In the genomic region with DNA sequence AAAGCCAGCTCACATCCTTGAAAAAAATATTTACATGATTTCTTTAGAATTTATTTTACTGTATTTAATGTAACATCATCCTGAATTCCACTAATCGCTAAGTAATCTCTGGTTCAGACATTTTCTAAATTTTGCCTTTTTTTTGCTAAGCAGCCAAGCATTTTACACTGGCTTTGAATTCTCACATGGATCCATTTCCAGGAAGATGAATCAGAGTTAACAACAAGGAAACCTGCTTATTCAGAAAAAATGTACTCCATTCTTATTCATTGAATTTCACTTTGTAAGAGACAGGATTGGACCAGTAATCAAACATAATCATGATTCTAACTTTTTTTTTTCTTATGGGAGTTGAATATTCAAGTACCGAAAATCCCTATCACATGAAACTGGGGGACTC, we compare ENCODE assay signal across 23 cellular contexts.
"Had no signal": no experiment of that assay in that cellular context is flagged by ENCODE, and none has a peak within 500 bp of the region (broad histone marks: within the 10 kb centered on the region; RNA-seq: fewer than 3 reads in every experiment).

No MANE protein-coding gene starts in this region.

- H3K36me3 ChIP-seq: lower lobe of right lung, neural progenitor cell, right atrium auricular region, sigmoid colon, stomach, tibial artery, upper lobe of left lung had no signal

- H2AFZ ChIP-seq: neural progenitor cell, parathyroid adenoma had no signal

- ATAC-seq: effector memory CD8-positive, alpha-beta T cell; esophagus mucosa; left ventricle myocardium superior; lower lobe of right lung; stimulated activated effector memory CD8-positive, alpha-beta T cell treated with anti-CD3 and anti-CD28 coated beads, Interleukin-12 subunit alpha, Interleukin-12 subunit beta, amount 100 ng/mL, for 72 hours had no signal

- DNase-seq: central memory CD4-positive, alpha-beta T cell; effector memory CD8-positive, alpha-beta T cell; hypothalamus; immature natural killer cell; left ventricle myocardium superior; lower lobe of right lung; naive B cell; sigmoid colon; stimulated activated CD4-positive, alpha-beta T cell treated with anti-CD3 and anti-CD28 coated beads, Interleukin-2, amount 100 ng/mL, for 24 hours; stimulated activated CD4-positive, alpha-beta T cell treated with anti-CD3 and anti-CD28 coated beads, Interleukin-4, amount 100 ng/mL, for 24 hours; stimulated activated naive CD4-positive, alpha-beta T cell treated with Interleukin-2 at 50 U/mL for 16 hours; stomach; substantia nigra; testis; tibial artery; upper lobe of left lung had no signal

- H3K79me2 ChIP-seq: parathyroid adenoma had no signal

- H3K4me1 ChIP-seq: lower lobe of right lung, parathyroid adenoma, right atrium auricular region, sigmoid colon, stomach, testis, tibial artery, upper lobe of left lung had no signal

- H3K9me3 ChIP-seq: lower lobe of right lung, right atrium auricular region, sigmoid colon, stomach, testis, tibial artery, upper lobe of left lung had no signal

- H3K4me2 ChIP-seq: neural progenitor cell had no signal

- H3K4me3 ChIP-seq: coronary artery, lower lobe of right lung, neural progenitor cell, right atrium auricular region, sigmoid colon, stomach, testis, tibial artery, upper lobe of left lung had no signal

- H3K27ac ChIP-seq: coronary artery, epithelial cell of prostate, lower lobe of right lung, neural progenitor cell, parathyroid adenoma, right atrium auricular region, sigmoid colon, stomach, testis, tibial artery, upper lobe of left lung had no signal

- H3K9ac ChIP-seq: neural progenitor cell, parathyroid adenoma had no signal

- H3K27me3 ChIP-seq: neural progenitor cell, right atrium auricular region, sigmoid colon, stomach, testis, tibial artery, upper lobe of left lung had no signal
